Comparison of ENCODE assay signal across 22 cellular contexts in genomic region chr17:81706232-81706611, GRCh38.
"Had no signal": no experiment of that assay in that cellular context is flagged by ENCODE, and none has a peak within 500 bp of the region (broad histone marks: within the 10 kb centered on the region; RNA-seq: fewer than 3 reads in every experiment).

No MANE protein-coding gene starts in this region.

- H3K27me3 ChIP-seq: adrenal gland, breast epithelium, heart right ventricle, pancreas, right lobe of liver, thyroid gland had no signal

- H3K4me3 ChIP-seq: adrenal gland, breast epithelium, coronary artery, esophagus muscularis mucosa, heart right ventricle, mucosa of descending colon, pancreas, right lobe of liver, smooth muscle cell, thyroid gland had no signal

- H3K27ac ChIP-seq: adrenal gland, breast epithelium, coronary artery, esophagus muscularis mucosa, heart right ventricle, pancreas, right lobe of liver, thyroid gland had no signal

- H3K27me3 Mint-ChIP-seq: memory B cell, naive B cell had no signal

- DNase-seq: activated CD8-positive, alpha-beta memory T cell treated with anti-CD3 and anti-CD28 coated beads for 24 hours; activated CD8-positive, alpha-beta memory T cell treated with anti-CD3 and anti-CD28 coated beads, Interleukin-2, amount 50 U/mL, for 48 hours; activated gamma-delta T cell treated with Interleukin-2 at 50 U/mL for 16 hours; adrenal gland; effector CD4-positive, alpha-beta T cell; heart right ventricle; mucosa of descending colon; naive B cell; pancreas; stimulated activated CD4-positive, alpha-beta T cell treated with anti-CD3 and anti-CD28 coated beads, Interleukin-4, amount 100 ng/mL, for 24 hours; T-helper 1 cell; thyroid gland had no signal

- FAIRE-seq: astrocyte, endothelial cell of umbilical vein, pancreas had no signal

- H3K9me3 ChIP-seq: adrenal gland, breast epithelium, esophagus muscularis mucosa, heart right ventricle, mucosa of descending colon, pancreas, right lobe of liver, thyroid gland had no signal

- ATAC-seq: activated CD4-positive, CD25-positive, alpha-beta regulatory T cell treated with anti-CD3 and anti-CD28 coated beads, Interleukin-2, amount 50 U/mL, for 24 hours; heart right ventricle; mucosa of descending colon; pancreas; right lobe of liver; stimulated activated effector memory CD8-positive, alpha-beta T cell treated with anti-CD3 and anti-CD28 coated beads, Interleukin-12 subunit alpha, Interleukin-12 subunit beta, amount 100 ng/mL, for 72 hours had no signal

- H3K4me2 ChIP-seq: smooth muscle cell had no signal

- H3K4me3 Mint-ChIP-seq: memory B cell; stimulated activated effector memory CD8-positive, alpha-beta T cell treated with anti-CD3 and anti-CD28 coated beads, Interleukin-12 subunit alpha, Interleukin-12 subunit beta, amount 100 ng/mL, for 72 hours had no signal

- H3K9me3 Mint-ChIP-seq: memory B cell; naive B cell; stimulated activated effector memory CD8-positive, alpha-beta T cell treated with anti-CD3 and anti-CD28 coated beads, Interleukin-12 subunit alpha, Interleukin-12 subunit beta, amount 100 ng/mL, for 72 hours had no signal

- H3K27ac Mint-ChIP-seq: memory B cell had no signal

- H3K36me3 ChIP-seq: breast epithelium had no signal
